Comparison of ENCODE assay signal across 8 cellular contexts in the genomic region with DNA sequence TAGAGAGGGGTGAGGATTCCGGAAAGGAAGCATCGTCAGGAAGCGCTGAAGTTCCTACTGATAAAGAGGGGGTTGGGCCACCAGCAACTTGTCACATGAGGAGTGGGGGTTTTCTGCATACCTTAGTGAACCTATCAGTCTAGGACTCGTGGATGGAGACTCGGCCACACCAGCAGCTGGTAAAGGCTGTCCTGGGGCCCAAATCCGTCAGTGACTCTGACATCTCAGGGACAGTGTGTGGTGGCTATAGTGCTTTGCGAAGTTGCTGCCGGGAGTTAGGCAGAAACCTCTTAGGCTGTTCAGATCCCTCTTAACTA. TPM values are rescaled to one million over a fixed set of nuclear protein-coding genes. Genes with fewer than 3 reads are reported as not detected.
A peak's percentile ranks its signal among the peaks of the same experiment; 100 is the strongest.
DNase-seq lines count a peak whose midpoint lies in the region; ATAC-seq, FAIRE-seq and TF ChIP-seq lines count a peak whose summit lies in the region.

No MANE protein-coding gene starts in this region.

- H3K79me2 ChIP-seq in DND-41 (ENCODE audit: insufficient read depth, low read length) = no peaks in the 10 kb centered on the region

- no peak for FAIRE-seq in GM12891 (lab: Jason Lieb, UNC)
- FAIRE-seq in H54 (lab: Jason Lieb, UNC) = no peak

- H4K20me1 ChIP-seq in DND-41 (ENCODE audit: insufficient read depth, low read length) = no peaks in the 10 kb centered on the region

- peaks cover 17% of the 10 kb centered on the region for H3K4me1 ChIP-seq in DND-41 (ENCODE audit: insufficient read depth, low read length)
- peaks cover 14% of the 10 kb centered on the region for H3K4me1 ChIP-seq in muscle layer of colon (ENCODE audit: insufficient read depth, low read length)

- H3K36me3 ChIP-seq in DND-41 (ENCODE audit: insufficient read depth, low read length) (no peaks in the 10 kb centered on the region), brain microvascular endothelial cell (replicated peaks) (no peaks in the 10 kb centered on the region), muscle layer of colon (ENCODE audit: insufficient read depth, low read length) (no peaks in the 10 kb centered on the region)

- H3K9ac ChIP-seq in DND-41 (ENCODE audit: low read depth, low read length) (peak overlapping the region; percentile 62), muscle layer of colon (ENCODE audit: low read length) (peak overlapping the region; percentile 33)

- H3K4me3 ChIP-seq in DND-41 (ENCODE audit: low read depth in 1 of 2, low read length in 2 of 2) = peak overlapping the region in 1 of 2 experiments; percentile 72; a peak in 2 of 4 replicates
- H3K4me3 ChIP-seq in brain microvascular endothelial cell (ENCODE audit: low read depth, low read length) = peak overlapping the region; percentile 68
- peak overlapping the region in 1 of 2 donors; percentile 91 for H3K4me3 ChIP-seq in muscle layer of colon (ENCODE audit: low read depth in 1 of 2, low read length in 2 of 2)

- in situ Hi-C loops in brain microvascular endothelial cell (cut with HindIII; ENCODE audit: low pct_ligation_motif_present, low sequenced_read_pairs) = no loop called here

- DNase-seq in DND-41 (no peak), brain microvascular endothelial cell (no peak), GM12891 (ENCODE audit: insufficient read length, low spot score) (no peak), H54 (ENCODE audit: insufficient read length, low spot score) (no peak), EL (no peak)
- DNase-seq in stimulated activated CD4-positive, alpha-beta T cell treated with anti-CD3 and anti-CD28 coated beads, Interleukin-4, amount 100 ng/mL, for 4 hours = no peak

- TF ChIP-seq CTCF in DND-41 (IDR thresholded peaks at IDR 0.05; ENCODE audit: borderline replicate concordance, extremely low read depth, low read length, poor library complexity, severe bottlenecking) (no peak), brain microvascular endothelial cell (IDR thresholded peaks at IDR 0.05; ENCODE audit: low read depth, low read length, missing control alignments) (no peak)

- H3K9me3 ChIP-seq in DND-41 (ENCODE audit: insufficient read depth, low read length, severe bottlenecking) = no peaks in the 10 kb centered on the region
- no peaks in the 10 kb centered on the region for H3K9me3 ChIP-seq in muscle layer of colon (ENCODE audit: low read length)

- H3K4me2 ChIP-seq in DND-41 (ENCODE audit: insufficient read depth, low read length) = peak overlapping the region; percentile 92

- no peak for TF ChIP-seq POLR2A in GM12891 (IDR thresholded peaks at IDR 0.05; ENCODE audit: low read depth, low read length)
- TF ChIP-seq POLR2A in H54 (IDR thresholded peaks at IDR 0.05; ENCODE audit: low read depth, low read length) = no peak

- H2AFZ ChIP-seq in DND-41 (ENCODE audit: low read depth, low read length) = peak overlapping the region; percentile 87

- H3K27ac ChIP-seq in DND-41 (ENCODE audit: low read length) = no peak overlapping the region
- H3K27ac ChIP-seq in brain microvascular endothelial cell = no peak overlapping the region
- H3K27ac ChIP-seq in muscle layer of colon (ENCODE audit: low read depth, low read length) = no peak overlapping the region

- ATAC-seq in DND-41 (ENCODE audit: insufficient read depth, low read depth) = no peak; the same call in 2 of the 3 replicates
- peak; percentile 19 for ATAC-seq in HG02981 (IDR thresholded peaks at IDR 0.05; ENCODE audit: unreplicated experiment)

- peaks cover 25% of the 10 kb centered on the region for H3K27me3 ChIP-seq in DND-41 (ENCODE audit: insufficient read depth, low read length, poor library complexity)
- H3K27me3 ChIP-seq in brain microvascular endothelial cell (replicated peaks) = no peaks in the 10 kb centered on the region
- no peaks in the 10 kb centered on the region for H3K27me3 ChIP-seq in muscle layer of colon (ENCODE audit: control insufficient read depth in 1 of 2, insufficient read depth in 2 of 2, low read length in 2 of 2)

TF ChIP-seq in GM12891, 5 proteins besides CTCF, POLR2A, EP300 and RAD21:
- TF ChIP-seq TAF1 (IDR thresholded peaks at IDR 0.05; ENCODE audit: low read depth, low read length) (no peak), SPI1 (IDR thresholded peaks at IDR 0.05; ENCODE audit: low read depth, low read length) (no peak), PAX5 (IDR thresholded peaks at IDR 0.05; ENCODE audit: insufficient read depth, low read length, severe bottlenecking) (no peak), POLR2AphosphoS5 (IDR thresholded peaks at IDR 0.05; ENCODE audit: low read depth, low read length) (no peak), POU2F2 (IDR thresholded peaks at IDR 0.05; ENCODE audit: low read depth, low read length) (no peak)

RNA-seq across cellular contexts. Expression of a gene that starts 16.4 kb away (rescaled TPM):
- not detected for polyA plus RNA-seq in GM12891 (2012; ENCODE audit: low read depth, missing spikeins)

RNA-seq across cellular contexts. Expression of a gene that starts 18.1 kb away (rescaled TPM):
- polyA plus RNA-seq in GM12891 (2012; ENCODE audit: low read depth, missing spikeins) = 54.9 TPM

RNA-seq across cellular contexts. Expression of a gene that starts 27.4 kb away (rescaled TPM):
- not detected for polyA plus RNA-seq in GM12891 (2012; ENCODE audit: low read depth, missing spikeins)

RNA-seq across cellular contexts. Expression of a gene that starts 53.2 kb away (rescaled TPM):
- not detected for polyA plus RNA-seq in GM12891 (2012; ENCODE audit: low read depth, missing spikeins)

RNA-seq across cellular contexts. Expression of a gene that starts 58.4 kb away (rescaled TPM):
- polyA plus RNA-seq in GM12891 (2012; ENCODE audit: low read depth, missing spikeins) = not detected
